In the genomic region with DNA sequence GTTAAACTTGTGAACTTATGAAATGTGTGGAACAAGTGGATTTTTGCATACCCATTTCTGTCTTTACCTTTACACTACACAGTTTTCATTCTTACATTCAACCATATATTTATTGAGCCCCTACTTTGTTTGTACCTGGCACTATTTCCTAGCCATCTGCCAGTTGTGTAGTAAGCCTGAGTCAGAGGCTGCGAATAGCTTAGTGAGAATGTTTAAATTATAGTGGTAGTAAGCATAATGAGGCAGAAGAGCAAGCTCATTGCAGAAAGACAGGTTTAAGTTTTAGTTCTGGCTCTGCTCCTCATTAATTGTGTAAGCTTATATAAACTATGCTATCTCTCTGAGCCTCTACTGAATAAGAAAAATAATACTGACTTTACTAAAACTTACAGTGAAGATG, we compare ENCODE assay signal across 15 cellular contexts.
"Had no signal": no experiment of that assay in that cellular context is flagged by ENCODE, and none has a peak within 500 bp of the region (broad histone marks: within the 10 kb centered on the region; RNA-seq: fewer than 3 reads in every experiment).

No MANE protein-coding gene starts in this region.

- DNase-seq: activated CD4-positive, alpha-beta T cell treated with anti-CD3 and anti-CD28 coated beads, Interleukin-2, amount 10 ng/mL, durations not matched to agents 7 days and 5 days; activated CD4-positive, CD25-positive, alpha-beta regulatory T cell; activated naive CD4-positive, alpha-beta T cell treated with anti-CD3 and anti-CD28 coated beads, Interleukin-2, amount 10 ng/mL, durations not matched to agents 7 days and 5 days; activated T-cell treated with anti-CD3 and anti-CD28 coated beads for 4 hours; body of pancreas; heart right ventricle; left ventricle myocardium inferior; nucleus accumbens; right cardiac atrium; spleen; stimulated activated CD4-positive, alpha-beta T cell treated with anti-CD3 and anti-CD28 coated beads, Interleukin-1b, Interleukin-23, amount 100 ng/mL, for 48 hours; stimulated activated naive B cell treated with anti-CD40 and anti-IgM and Interleukin-4, amounts not matched to agents 10 μg/mL and 1 μg/mL and 100 μg/mL, for 72 hours; substantia nigra had no signal

- H3K36me3 ChIP-seq: heart right ventricle, left ventricle myocardium inferior, spleen had no signal

- H3K27ac ChIP-seq: body of pancreas, heart right ventricle, left ventricle myocardium inferior, spleen had no signal

- H3K9me3 ChIP-seq: body of pancreas, heart right ventricle, left ventricle myocardium inferior had no signal

- H3K27me3 ChIP-seq: body of pancreas, heart right ventricle, spleen had no signal

- H3K4me3 ChIP-seq: body of pancreas, heart right ventricle, left ventricle myocardium inferior, spleen had no signal

- FAIRE-seq: frontal cortex had no signal

- H3K4me1 ChIP-seq: body of pancreas, heart right ventricle, left ventricle myocardium inferior, spleen had no signal

- ATAC-seq: body of pancreas; heart right ventricle; natural killer cell treated with Interleukin-12 subunit alpha and Interleukin-12 subunit beta and Interleukin-15 and Interleukin-18, amount 100 ng/mL, for 72 hours; right cardiac atrium; stimulated activated naive B cell treated with anti-CD40 and anti-IgM and Interleukin-4, amounts not matched to agents 10 μg/mL and 1 μg/mL and 100 μg/mL, for 72 hours had no signal
